ENCODE assay signal across 8 cellular contexts in the genomic region with DNA sequence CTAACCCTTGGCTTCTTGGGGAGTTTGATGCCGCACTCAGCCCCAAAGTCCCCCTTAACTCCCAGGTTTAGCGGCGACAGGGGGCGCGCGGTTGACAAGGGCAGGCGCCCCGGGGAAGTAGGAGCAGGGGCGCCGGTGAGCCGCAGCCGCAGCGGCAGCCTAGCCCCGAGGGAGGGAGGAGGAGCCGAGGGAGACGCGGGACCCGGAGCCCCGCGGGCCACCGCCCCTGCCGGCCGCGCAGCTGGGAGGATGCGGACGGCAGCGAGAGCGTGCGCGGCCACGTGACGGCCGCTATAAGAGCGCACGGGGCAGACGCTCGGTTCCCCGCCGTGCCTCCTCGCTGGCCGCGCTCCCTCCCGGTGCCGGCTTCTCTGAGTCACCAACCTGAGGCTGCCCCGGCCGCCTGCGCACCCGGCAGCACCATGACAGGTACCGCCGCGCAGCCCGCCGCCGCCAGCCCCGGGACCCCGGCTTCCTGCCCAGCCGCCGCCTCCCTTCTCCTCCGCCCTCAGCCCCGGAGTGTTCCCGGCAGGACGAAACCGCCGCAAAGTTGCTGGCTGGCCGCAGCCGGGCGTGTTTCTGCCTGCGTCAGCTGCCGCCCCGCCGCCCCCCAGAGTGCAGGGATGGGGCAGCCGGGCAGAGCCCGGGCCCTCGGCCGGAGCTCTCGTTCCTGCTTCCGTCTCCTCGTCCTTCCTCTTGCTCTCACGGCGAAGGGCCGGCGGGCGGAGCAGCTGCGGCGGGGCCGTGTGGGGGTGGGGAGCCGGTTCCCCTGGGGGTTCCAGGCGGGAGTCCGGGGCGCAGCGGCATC. TPM values are rescaled to one million over a fixed set of nuclear protein-coding genes. Genes with fewer than 3 reads are reported as not detected.
DNase-seq lines count a peak whose midpoint lies in the region; ATAC-seq and TF ChIP-seq lines count a peak whose summit lies in the region.

GYG1 (plus strand) TSS at position 322 of the 808 bp plus-strand sequence; CDS start at position 423, 101 bp downstream.

- H3K36me3 ChIP-seq in Peyer's patch, result peaks cover 0 to 21% (median 0%) of the 10 kb centered on the region in 3 donors
- peaks cover 0 to 25% (median 0%) of the 10 kb centered on the region in 3 donors for H3K36me3 ChIP-seq in esophagus squamous epithelium

- WGBS in esophagus squamous epithelium, 2 donors, result 0 to 3% methylated on average over 5 to 8 of the region's 91 CpGs

- CTCF ChIA-PET in Calu3 (lab: Charles Lee), result interaction anchor here (0.8 to 2.8 kb wide), 4 partner anchors 29 to 38 kb away, joined by 3 to 22 read pairs (median 4); no protein-coding TSS in a partner anchor

- peak within 1 kb of the TSS; percentile 97 for H3K4me3 Mint-ChIP-seq in Calu3 (ENCODE audit: low read depth, unreplicated experiment)
- H3K4me3 Mint-ChIP-seq in stimulated activated effector memory CD8-positive, alpha-beta T cell treated with anti-CD3 and anti-CD28 coated beads, Interleukin-12 subunit alpha, Interleukin-12 subunit beta, amount 100 ng/mL, for 72 hours, result peak within 1 kb of the TSS; percentile 82

- intact Hi-C loops in Calu3 (cut with micrococcal nuclease; ENCODE audit: unreplicated experiment) (loop anchor here (2.0 kb wide), 1 partner anchor 37 kb away; no protein-coding TSS in a partner anchor), esophagus squamous epithelium (cut with DNase I) (no loop called here)

- H3K9me3 ChIP-seq in Peyer's patch (no peaks in the 10 kb centered on the region), esophagus squamous epithelium (no peaks in the 10 kb centered on the region)

- no peaks in the 10 kb centered on the region for H3K27me3 ChIP-seq in Peyer's patch
- no peaks in the 10 kb centered on the region for H3K27me3 ChIP-seq in esophagus squamous epithelium

- peak within 1 kb of the TSS; percentile 69 to 97 (median 84) for H3K4me3 ChIP-seq in Peyer's patch
- peak within 1 kb of the TSS; percentile 76 to 97 (median 95) for H3K4me3 ChIP-seq in esophagus squamous epithelium

- ATAC-seq in GM19468 (IDR thresholded peaks at IDR 0.05; ENCODE audit: extremely low read depth, unreplicated experiment), result peak; percentile 88
- peak; percentile 90 for ATAC-seq in stimulated activated effector memory CD8-positive, alpha-beta T cell treated with anti-CD3 and anti-CD28 coated beads, Interleukin-12 subunit alpha, Interleukin-12 subunit beta, amount 100 ng/mL, for 72 hours

- peaks cover 17% of the 10 kb centered on the region for H3K4me1 Mint-ChIP-seq in Calu3 (ENCODE audit: low read depth, unreplicated experiment)
- H3K4me1 Mint-ChIP-seq in stimulated activated effector memory CD8-positive, alpha-beta T cell treated with anti-CD3 and anti-CD28 coated beads, Interleukin-12 subunit alpha, Interleukin-12 subunit beta, amount 100 ng/mL, for 72 hours, result peaks cover 48% of the 10 kb centered on the region

- TF ChIP-seq CTCF in Calu3 (IDR thresholded peaks at IDR 0.05; ENCODE audit: unreplicated experiment) (peak; percentile 65), Peyer's patch (IDR thresholded peaks at IDR 0.05) (peak in 4 of 6 experiments; percentile 10 to 37 (median 31)), esophagus squamous epithelium (IDR thresholded peaks at IDR 0.05) (peak in 2 of 6 experiments; percentile 19 to 28)

- no peaks in the 10 kb centered on the region for H3K9me3 Mint-ChIP-seq in Calu3 (ENCODE audit: low read depth, unreplicated experiment)
- H3K9me3 Mint-ChIP-seq in stimulated activated effector memory CD8-positive, alpha-beta T cell treated with anti-CD3 and anti-CD28 coated beads, Interleukin-12 subunit alpha, Interleukin-12 subunit beta, amount 100 ng/mL, for 72 hours, result no peaks in the 10 kb centered on the region

- H3K36me3 Mint-ChIP-seq in Calu3 (ENCODE audit: insufficient read depth, unreplicated experiment), result peaks cover 18% of the 10 kb centered on the region
- H3K36me3 Mint-ChIP-seq in stimulated activated effector memory CD8-positive, alpha-beta T cell treated with anti-CD3 and anti-CD28 coated beads, Interleukin-12 subunit alpha, Interleukin-12 subunit beta, amount 100 ng/mL, for 72 hours, result peaks cover 46% of the 10 kb centered on the region

- BruUV-seq in Calu3 (replicated peaks; lab: Mats Ljungman, UMichigan), result no TSS peak

- TF ChIP-seq POLR2A in Peyer's patch (IDR thresholded peaks at IDR 0.05) (peak; percentile 75 to 82), esophagus squamous epithelium (IDR thresholded peaks at IDR 0.05) (peak in 2 of 4 donors; percentile 83 to 86)

- peak within 1 kb of the TSS; percentile 86 to 97 (median 92) for H3K27ac ChIP-seq in Peyer's patch
- H3K27ac ChIP-seq in esophagus squamous epithelium, result peak within 1 kb of the TSS; percentile 91 to 99 (median 94)

- H3K27ac Mint-ChIP-seq in Calu3 (ENCODE audit: unreplicated experiment), result peak within 1 kb of the TSS; percentile 67
- H3K27ac Mint-ChIP-seq in stimulated activated effector memory CD8-positive, alpha-beta T cell treated with anti-CD3 and anti-CD28 coated beads, Interleukin-12 subunit alpha, Interleukin-12 subunit beta, amount 100 ng/mL, for 72 hours, result peak within 1 kb of the TSS; percentile 96

- peak; percentile 92 for DNase-seq in Calu3
- DNase-seq in HS-27A (ENCODE audit: low read depth), result peak; percentile 26
- peak; percentile 78 to 91 (median 89) for DNase-seq in Peyer's patch
- DNase-seq in activated T-cell treated with anti-CD3 and anti-CD28 coated beads, Interleukin-2, amount 50 U/mL, for 48 hours, result peak; percentile 78 to 85
- peak; percentile 20 for DNase-seq in esophagus squamous epithelium (lab: John Stamatoyannopoulos, UW)
- peak; percentile 85 for DNase-seq in myocyte (ENCODE audit: low read depth)
- DNase-seq in stimulated activated effector memory CD8-positive, alpha-beta T cell treated with anti-CD3 and anti-CD28 coated beads, Interleukin-12 subunit alpha, Interleukin-12 subunit beta, amount 100 ng/mL, for 72 hours (ENCODE audit: low spot score in 2 of 2), result peak; percentile 68 to 88

- H3K27me3 Mint-ChIP-seq in Calu3 (ENCODE audit: unreplicated experiment), result peaks cover 4% of the 10 kb centered on the region

- H3K4me1 ChIP-seq in Peyer's patch (peaks cover 0 to 17% (median 0%) of the 10 kb centered on the region in 4 donors), esophagus squamous epithelium (peaks cover 9 to 32% (median 9%) of the 10 kb centered on the region in 3 donors)

RNA-seq across cellular contexts. Expression of gene GYG1, which starts in this region (rescaled TPM):
- total RNA-seq in Calu3 (2022) (46.7 and 49.2 TPM in 2 replicates), Peyer's patch (10 to 100 TPM; 11.9 to 23.9 (median 12.8) TPM), esophagus squamous epithelium (10 to 100 TPM; 16.6 to 55.5 (median 35.8) TPM), myocyte (41.0 and 76.3 TPM in 2 replicates)
- 58.6 TPM for polyA plus RNA-seq in myocyte (2012)

Comparison
In these comparisons a context has a peak if more than half of its experiments do, and no peak if none do; other contexts are left out.
1. Peak in every context shown above with its lines: DNase-seq, ATAC-seq, H3K4me3 ChIP-seq and H3K27ac ChIP-seq.
2. DNase-seq: peak in every context shown above with its lines; median percentile 92 in Calu3; 89 in Peyer's patch; 85 in myocyte; 82 in activated T-cell treated with anti-CD3 and anti-CD28 coated beads, Interleukin-2, amount 50 U/mL, for 48 hours; 78 in stimulated activated effector memory CD8-positive, alpha-beta T cell treated with anti-CD3 and anti-CD28 coated beads, Interleukin-12 subunit alpha, Interleukin-12 subunit beta, amount 100 ng/mL, for 72 hours; 26 in HS-27A; 20 in esophagus squamous epithelium.